In genomic region chr4:182144621-182145359, GRCh38 we compare ENCODE assay signal across 7 cellular contexts.
DNase-seq lines count a peak whose midpoint lies in the region; ATAC-seq and TF ChIP-seq lines count a peak whose summit lies in the region.

No MANE protein-coding gene starts in this region.

- H3K27ac ChIP-seq in ascending aorta: no peak overlapping the region
- H3K27ac ChIP-seq in tibial artery: no peak overlapping the region

- DNase-seq in ascending aorta (ENCODE audit: low spot score in 2 of 2): no peak
- DNase-seq in kidney epithelial cell (ENCODE audit: low read depth): no peak
- DNase-seq in tibial artery: no peak
- DNase-seq in NCI-H1436 (lab: John Stamatoyannopoulos, UW): no peak
- no peak for DNase-seq in inferior parietal cortex (ENCODE audit: extremely low spot score)

- H3K4me1 ChIP-seq in ascending aorta (peaks cover 3 to 10% of the 10 kb centered on the region in 2 donors), tibial artery (peaks cover 0 to 26% (median 19%) of the 10 kb centered on the region in 4 donors)

- intact Hi-C loops in ascending aorta (cut with DNase I) (no loop called here), tibial artery (cut with DNase I; ENCODE audit: low total_unique reads) (no loop called here)

- TF ChIP-seq CTCF in ascending aorta (IDR thresholded peaks at IDR 0.05) (no peak), kidney epithelial cell (IDR thresholded peaks at IDR 0.05; ENCODE audit: insufficient read depth, low read length, poor library complexity, severe bottlenecking) (no peak), tibial artery (IDR thresholded peaks at IDR 0.05) (no peak)

- ATAC-seq in GM18505 (IDR thresholded peaks at IDR 0.05; ENCODE audit: unreplicated experiment) (peak; percentile 40), HG03175 (IDR thresholded peaks at IDR 0.05; ENCODE audit: unreplicated experiment) (peak; percentile 47)

- H3K27me3 ChIP-seq in ascending aorta (peaks cover 19% of the 10 kb centered on the region), kidney epithelial cell (ENCODE audit: control insufficient read depth, insufficient read depth, low read length) (peaks cover 6% of the 10 kb centered on the region), tibial artery (peaks cover 3 to 67% of the 10 kb centered on the region in 2 donors)

- H3K4me3 ChIP-seq in ascending aorta (peak overlapping the region; percentile 72), kidney epithelial cell (ENCODE audit: low read depth, low read length) (peak overlapping the region; percentile 76), tibial artery (peak overlapping the region; percentile 54 to 59)

- TF ChIP-seq POLR2A in GM18505 (IDR thresholded peaks at IDR 0.05; ENCODE audit: borderline replicate concordance, extremely low read depth, insufficient read depth, insufficient read length): no peak

- no peaks in the 10 kb centered on the region for H3K9me3 ChIP-seq in ascending aorta
- no peaks in the 10 kb centered on the region for H3K9me3 ChIP-seq in tibial artery

- H3K36me3 ChIP-seq in ascending aorta (no peaks in the 10 kb centered on the region), kidney epithelial cell (ENCODE audit: control insufficient read depth, insufficient read depth, low read length) (no peaks in the 10 kb centered on the region), tibial artery (no peaks in the 10 kb centered on the region)
